ENCODE assay signal across 13 cellular contexts in genomic region chr3:177286034-177286433, GRCh38.
DNase-seq lines count a peak whose midpoint lies in the region; ATAC-seq, FAIRE-seq and TF ChIP-seq lines count a peak whose summit lies in the region.
"Had no signal": no experiment of that assay in that cellular context is flagged by ENCODE, and none has a peak within 500 bp of the region (broad histone marks: within the 10 kb centered on the region; RNA-seq: fewer than 3 reads in every experiment).

No MANE protein-coding gene starts in this region.

- H3K4me3 ChIP-seq in A549 (no peak overlapping the region), RWPE2 (ENCODE audit: severe bottlenecking) (no peak overlapping the region)
- H3K4me3 ChIP-seq: cardiac muscle cell, gastroesophageal sphincter, upper lobe of left lung had no signal

- no peaks in the 10 kb centered on the region for H3K9me3 ChIP-seq in A549
- H3K9me3 ChIP-seq in RWPE2 (ENCODE audit: severe bottlenecking): no peaks in the 10 kb centered on the region
- H3K9me3 ChIP-seq: gastroesophageal sphincter, upper lobe of left lung had no signal

- ATAC-seq in A549: peak; percentile 82 to 85
- ATAC-seq in RWPE2 (ENCODE audit: low read depth): peak; percentile 98
- peak; percentile 62 for ATAC-seq in left colon
- ATAC-seq in GM21717 (IDR thresholded peaks at IDR 0.05; ENCODE audit: unreplicated experiment): no peak
- ATAC-seq: gastroesophageal sphincter had no signal

- TF ChIP-seq CTCF in A549 (IDR thresholded peaks at IDR 0.05) (no peak), RWPE2 (IDR thresholded peaks at IDR 0.05; ENCODE audit: poor library complexity, severe bottlenecking) (no peak)

- POLR2A ChIA-PET in A549 (lab: Yijun Ruan, JAX): interaction anchor here (1.2 kb wide), 1 partner anchor 74 kb away, joined by 3 read pairs; no protein-coding TSS in a partner anchor

- no peak for TF ChIP-seq RAD21 in A549 (conservative IDR thresholded peaks at IDR 0.05 in 1 of 2, IDR thresholded peaks at IDR 0.05 in 1 of 2)

- H3K4me1 ChIP-seq in A549: peaks cover 30% of the 10 kb centered on the region
- peaks cover 20% of the 10 kb centered on the region for H3K4me1 ChIP-seq in RWPE2 (ENCODE audit: insufficient read depth, poor library complexity, severe bottlenecking)

- intact Hi-C loops in left colon (cut with DNase I, micrococcal nuclease): no loop called here

- CTCF ChIA-PET in A549 (lab: Yijun Ruan, JAX): no interaction called here

- DNase-seq in A549 (ENCODE audit: low read depth in 1 of 2, low spot score in 1 of 2) (peak; percentile 25 to 74), HT-29 (ENCODE audit: low spot score) (peak; percentile 66), RWPE2 (ENCODE audit: low spot score) (no peak), left colon (no peak), NK-92 (lab: John Stamatoyannopoulos, UW; ENCODE audit: unreplicated experiment) (no peak), OCI-M1 (lab: John Stamatoyannopoulos, UW) (no peak), NCI-H524 treated with DMSO at 0.1 percent for 48 hours (lab: John Stamatoyannopoulos, UW) (no peak)
- DNase-seq: activated CD4-positive, CD25-positive, alpha-beta regulatory T cell; DMS 273 treated with DMSO at 0.1 percent for 48 hours; upper lobe of left lung had no signal

- TF ChIP-seq EP300 in A549 (IDR thresholded peaks at IDR 0.05): no peak

- H3K27ac ChIP-seq in A549 (peak overlapping the region; percentile 33 to 78; a peak in 5 of 6 replicates), RWPE2 (ENCODE audit: poor library complexity, severe bottlenecking) (peak overlapping the region; percentile 30)
- H3K27ac ChIP-seq: cardiac muscle cell, gastroesophageal sphincter, upper lobe of left lung had no signal

- H3K27me3 ChIP-seq in RWPE2 (ENCODE audit: insufficient read depth, poor library complexity, severe bottlenecking): no peaks in the 10 kb centered on the region
- H3K27me3 ChIP-seq: cardiac muscle cell, gastroesophageal sphincter, upper lobe of left lung had no signal

- H3K4me2 ChIP-seq in A549: peak overlapping the region; percentile 30; the same call in 1 of the 3 replicates

- no peaks in the 10 kb centered on the region for H3K36me3 ChIP-seq in RWPE2 (ENCODE audit: low read depth)
- H3K36me3 ChIP-seq: cardiac muscle cell, gastroesophageal sphincter, upper lobe of left lung had no signal

- WGBS in A549 (ENCODE audit: missing lambda C conversion rate): 37% methylated on average over 2 of the region's 2 CpGs

- FAIRE-seq in A549 (lab: Jason Lieb, UNC): no peak

- TF ChIP-seq POLR2A in A549 (IDR thresholded peaks at IDR 0.05; ENCODE audit: low read length): no peak

TF ChIP-seq in A549, 52 proteins besides CTCF, POLR2A, EP300 and RAD21:
- no peak for TF ChIP-seq ZC3H11A (IDR thresholded peaks at IDR 0.05)
- TF ChIP-seq MAZ (IDR thresholded peaks at IDR 0.05; ENCODE audit: borderline replicate concordance, low read depth, low read length): no peak
- TF ChIP-seq CBX2 (IDR thresholded peaks at IDR 0.05; ENCODE audit: borderline replicate concordance, low read depth): no peak
- TF ChIP-seq POLR2AphosphoS2 (conservative IDR thresholded peaks at IDR 0.05; ENCODE audit: low read length): no peak
- no peak for TF ChIP-seq E2F6 (IDR thresholded peaks at IDR 0.05; ENCODE audit: borderline replicate concordance, low read depth)
- no peak for TF ChIP-seq FOSL2 (IDR thresholded peaks at IDR 0.05)
- TF ChIP-seq FOSL2 (CRISPR knock-in tag; IDR thresholded peaks at IDR 0.05): peak; percentile 68; the same call in 1 of the 2 replicates
- TF ChIP-seq GATA3 (IDR thresholded peaks at IDR 0.05; ENCODE audit: borderline replicate concordance): peak; percentile 13; the same call in 1 of the 2 replicates
- TF ChIP-seq ZSCAN20 (CRISPR knock-in tag; IDR thresholded peaks at IDR 0.05): no peak
- 0 out of 2 replicates have a peak, but pooled peaks have one; percentile 14 for TF ChIP-seq BHLHE40 (IDR thresholded peaks at IDR 0.05; ENCODE audit: low read depth, low read length)
TF ChIP-seq in A549: peak in this region for 3.

Comparison
In these comparisons a context has a peak if more than half of its experiments do, and no peak if none do; other contexts are left out.
1. DNase-seq: peak in A549 (2 of 2) and HT-29 (single experiment); none in RWPE2 (single experiment), left colon (0 of 2), NK-92 (single experiment), OCI-M1 (single experiment) and NCI-H524 treated with DMSO at 0.1 percent for 48 hours (single experiment).